In genomic region chr19:6639439-6639838, GRCh38 we compare ENCODE assay signal across 14 cellular contexts. TPM values are rescaled to one million over a fixed set of nuclear protein-coding genes. Genes with fewer than 3 reads are reported as not detected.
DNase-seq lines count a peak whose midpoint lies in the region; ATAC-seq and TF ChIP-seq lines count a peak whose summit lies in the region.
"Had no signal": no experiment of that assay in that cellular context is flagged by ENCODE, and none has a peak within 500 bp of the region (broad histone marks: within the 10 kb centered on the region; RNA-seq: fewer than 3 reads in every experiment).

No MANE protein-coding gene starts in this region.

- no peak overlapping the region for H3K4me3 Mint-ChIP-seq in activated CD8-positive, alpha-beta T cell treated with anti-CD3 and anti-CD28 coated beads, Interleukin-2, amount 10 ng/mL, durations not matched to agents 7 days and 5 days

- no peak overlapping the region for H3K4me3 ChIP-seq in GM06990 (replicated peaks; ENCODE audit: low read depth, low read length)
- no peak overlapping the region for H3K4me3 ChIP-seq in kidney epithelial cell (ENCODE audit: low read depth, low read length)
- H3K4me3 ChIP-seq in PC-9, result no peak overlapping the region
- H3K4me3 ChIP-seq: tibial artery had no signal

- peaks cover 2% of the 10 kb centered on the region for H3K9me3 Mint-ChIP-seq in activated CD8-positive, alpha-beta T cell treated with anti-CD3 and anti-CD28 coated beads, Interleukin-2, amount 10 ng/mL, durations not matched to agents 7 days and 5 days (ENCODE audit: insufficient read depth)

- peak overlapping the region; percentile 94 for H3K27ac Mint-ChIP-seq in activated CD8-positive, alpha-beta T cell treated with anti-CD3 and anti-CD28 coated beads, Interleukin-2, amount 10 ng/mL, durations not matched to agents 7 days and 5 days

- peaks cover 2% of the 10 kb centered on the region for H3K36me3 Mint-ChIP-seq in activated CD8-positive, alpha-beta T cell treated with anti-CD3 and anti-CD28 coated beads, Interleukin-2, amount 10 ng/mL, durations not matched to agents 7 days and 5 days (ENCODE audit: low read depth)

- intact Hi-C loops in PC-9 (cut with micrococcal nuclease; ENCODE audit: unreplicated experiment), result no loop called here

- H3K79me2 ChIP-seq in PC-9 (ENCODE audit: low read depth), result no peaks in the 10 kb centered on the region

- H3K27me3 ChIP-seq in GM06990 (replicated peaks; ENCODE audit: control insufficient read depth, insufficient read depth, low read length) (no peaks in the 10 kb centered on the region), kidney epithelial cell (ENCODE audit: control insufficient read depth, insufficient read depth, low read length) (no peaks in the 10 kb centered on the region), PC-9 (ENCODE audit: insufficient read depth, low read depth) (no peaks in the 10 kb centered on the region)

- no peak overlapping the region; the same call in 1 of the 2 replicates for H3K27ac ChIP-seq in PC-9
- H3K27ac ChIP-seq: tibial artery had no signal

- CTCF ChIA-PET in activated CD8-positive, alpha-beta T cell treated with anti-CD3 and anti-CD28 coated beads, Interleukin-2, amount 10 ng/mL, durations not matched to agents 7 days and 5 days (lab: Charles Lee), result interaction anchor here (1.0 to 6.3 kb wide), 7 partner anchors 15 to 224 kb away, joined by 3 to 46 read pairs (median 6); partner anchors contain the start of genes GPR108 and TNFSF14
- CTCF ChIA-PET in PC-9 (lab: Charles Lee), result no interaction called here

- H3K36me3 ChIP-seq in GM06990 (ENCODE audit: control insufficient read depth, insufficient read depth, low read length) (no peaks in the 10 kb centered on the region), kidney epithelial cell (ENCODE audit: control insufficient read depth, insufficient read depth, low read length) (no peaks in the 10 kb centered on the region), PC-9 (ENCODE audit: low read depth) (no peaks in the 10 kb centered on the region)
- H3K36me3 ChIP-seq: tibial artery had no signal

- H3K4me2 ChIP-seq in PC-9, result no peak overlapping the region

- H3K4me1 ChIP-seq in PC-9 (replicated peaks; ENCODE audit: insufficient read depth), result no peaks in the 10 kb centered on the region
- H3K4me1 ChIP-seq: tibial artery had no signal

- no TSS peak for BruUV-seq in PC-9 (replicated peaks; lab: Mats Ljungman, UMichigan)

- no peaks in the 10 kb centered on the region for H4K20me1 ChIP-seq in PC-9 (ENCODE audit: insufficient read depth)

- H3K9me2 ChIP-seq in PC-9 (ENCODE audit: insufficient read depth), result no peaks in the 10 kb centered on the region

- DNase-seq in GM06990 (ENCODE audit: extremely low read depth, insufficient read length), result peak; percentile 39
- peak; percentile 32 for DNase-seq in HS-5 (ENCODE audit: low read depth)
- peak; percentile 75 for DNase-seq in activated CD8-positive, alpha-beta T cell treated with anti-CD3 and anti-CD28 coated beads, Interleukin-2, amount 10 ng/mL, durations not matched to agents 7 days and 5 days
- DNase-seq in kidney epithelial cell (ENCODE audit: low read depth), result peak; percentile 35
- no peak for DNase-seq in PC-9
- no peak for DNase-seq in NCI-H1105 treated with DMSO at 0.1 percent for 48 hours (lab: John Stamatoyannopoulos, UW)
- DNase-seq: Calu3, cerebellar nuclear complex, KBM-7, tibial artery had no signal

- H2AFZ ChIP-seq in PC-9, result no peak overlapping the region

- H3K4me1 Mint-ChIP-seq in activated CD8-positive, alpha-beta T cell treated with anti-CD3 and anti-CD28 coated beads, Interleukin-2, amount 10 ng/mL, durations not matched to agents 7 days and 5 days (ENCODE audit: low read depth), result peaks cover 64% of the 10 kb centered on the region

- TF ChIP-seq CTCF in GM06990 (IDR thresholded peaks at IDR 0.05; ENCODE audit: insufficient read depth, low read length, poor library complexity, severe bottlenecking), result no peak
- TF ChIP-seq CTCF in kidney epithelial cell (IDR thresholded peaks at IDR 0.05; ENCODE audit: insufficient read depth, low read length, poor library complexity, severe bottlenecking), result no peak
- TF ChIP-seq CTCF in PC-9 (conservative IDR thresholded peaks at IDR 0.05), result no peak

- no peaks in the 10 kb centered on the region for H3K9me3 ChIP-seq in PC-9 (ENCODE audit: insufficient read depth, low read depth)
- H3K9me3 ChIP-seq: tibial artery had no signal

- POLR2A ChIA-PET in activated CD8-positive, alpha-beta T cell treated with anti-CD3 and anti-CD28 coated beads, Interleukin-2, amount 10 ng/mL, durations not matched to agents 7 days and 5 days (lab: Charles Lee), result interaction anchor here (0.6 to 1.6 kb wide), 3 partner anchors 13 to 26 kb away, joined by 3 to 6 read pairs (median 3); no protein-coding TSS in a partner anchor
- POLR2A ChIA-PET in PC-9 (lab: Charles Lee; ENCODE audit: unreplicated experiment), result no interaction called here

- H3K27me3 Mint-ChIP-seq in activated CD8-positive, alpha-beta T cell treated with anti-CD3 and anti-CD28 coated beads, Interleukin-2, amount 10 ng/mL, durations not matched to agents 7 days and 5 days (ENCODE audit: low read depth), result no peaks in the 10 kb centered on the region

- peaks cover 6% of the 10 kb centered on the region; the same call in 1 of the 2 replicates for H3F3A ChIP-seq in PC-9 (ENCODE audit: insufficient read depth, low read depth)

- peak; percentile 71 for ATAC-seq in activated CD8-positive, alpha-beta T cell treated with anti-CD3 and anti-CD28 coated beads, Interleukin-2, amount 10 ng/mL, durations not matched to agents 7 days and 5 days
- ATAC-seq in GM18907 (IDR thresholded peaks at IDR 0.05; ENCODE audit: unreplicated experiment) (no peak), GM21423 (IDR thresholded peaks at IDR 0.05; ENCODE audit: unreplicated experiment) (no peak)
- ATAC-seq: HCT116, sciatic nerve had no signal

RNA-seq across cellular contexts. Expression of gene TNFSF14, which starts 30.5 kb away (rescaled TPM):
- 10 to 100 TPM; 47.1 to 47.6 TPM for total RNA-seq in activated CD8-positive, alpha-beta T cell treated with anti-CD3 and anti-CD28 coated beads, Interleukin-2, amount 10 ng/mL, durations not matched to agents 7 days and 5 days
- not detected in 2 replicates for total RNA-seq in kidney epithelial cell
- 0.30 and 0.37 TPM in 2 replicates for total RNA-seq in PC-9 (2021)

RNA-seq across cellular contexts. Expression of gene CD70, which starts 48.5 kb away (rescaled TPM):
- 10 to 100 TPM; 16.9 to 17.3 TPM for total RNA-seq in activated CD8-positive, alpha-beta T cell treated with anti-CD3 and anti-CD28 coated beads, Interleukin-2, amount 10 ng/mL, durations not matched to agents 7 days and 5 days
- 16.0 and 21.4 TPM in 2 replicates for total RNA-seq in kidney epithelial cell
- total RNA-seq in PC-9 (2021), result not detected in 2 replicates
- total RNA-seq: sciatic nerve had no signal

Comparison
In these comparisons a context has a peak if more than half of its experiments do, and no peak if none do; other contexts are left out.
1. DNase-seq: peak in GM06990 (single experiment), HS-5 (single experiment), activated CD8-positive, alpha-beta T cell treated with anti-CD3 and anti-CD28 coated beads, Interleukin-2, amount 10 ng/mL, durations not matched to agents 7 days and 5 days (single experiment) and kidney epithelial cell (single experiment); none in PC-9 (0 of 2) and NCI-H1105 treated with DMSO at 0.1 percent for 48 hours (single experiment).
2. RNA of gene TNFSF14, which starts 30.5 kb away (total RNA-seq): 47.1 to 47.6 TPM in activated CD8-positive, alpha-beta T cell treated with anti-CD3 and anti-CD28 coated beads, Interleukin-2, amount 10 ng/mL, durations not matched to agents 7 days and 5 days; 0.30 to 0.37 TPM in PC-9 and not detected in kidney epithelial cell; every median in the first group is over 10 times any median in the second.
3. RNA of gene CD70, which starts 48.5 kb away (total RNA-seq): 16.0 to 21.4 TPM in kidney epithelial cell and 16.9 to 17.3 TPM in activated CD8-positive, alpha-beta T cell treated with anti-CD3 and anti-CD28 coated beads, Interleukin-2, amount 10 ng/mL, durations not matched to agents 7 days and 5 days; not detected in PC-9; every median in the first group is over 10 times any median in the second.